ENCODE assay signal across 23 cellular contexts in genomic region chr15:87949214-87949933, GRCh38.
DNase-seq lines count a peak whose midpoint lies in the region; ATAC-seq, FAIRE-seq and TF ChIP-seq lines count a peak whose summit lies in the region.
"Had no signal": no experiment of that assay in that cellular context is flagged by ENCODE, and none has a peak within 500 bp of the region (broad histone marks: within the 10 kb centered on the region; RNA-seq: fewer than 3 reads in every experiment).

No MANE protein-coding gene starts in this region.

- FAIRE-seq in kidney (lab: Jason Lieb, UNC), result no peak
- FAIRE-seq: A549, G401.6, H54, urothelium cell line had no signal

- TF ChIP-seq POLR2A in stomach (IDR thresholded peaks at IDR 0.05), result no peak

- intact Hi-C loops in kidney (cut with DNase I) (no loop called here), stomach (cut with DNase I; ENCODE audit: low total_unique reads) (no loop called here), posterior cingulate gyrus (cut with DNase I) (no loop called here)

- no peak for TF ChIP-seq EP300 in stomach (IDR thresholded peaks at IDR 0.05)

- H3K4me1 ChIP-seq in kidney (ENCODE audit: control insufficient read depth in 1 of 2, insufficient read depth in 1 of 2, low read depth in 1 of 2, low read length in 2 of 2) (peaks cover 0 to 6% of the 10 kb centered on the region in 2 donors), stomach (no peaks in the 10 kb centered on the region)
- H3K4me1 ChIP-seq: A549 had no signal

- H3K4me3 ChIP-seq in AG10803 (ENCODE audit: low read length) (no peak overlapping the region), choroid plexus epithelial cell (ENCODE audit: low read depth, low read length) (no peak overlapping the region), kidney (ENCODE audit: low read length in 2 of 2) (no peak overlapping the region), stomach (no peak overlapping the region)
- H3K4me3 ChIP-seq: A549 had no signal

- H3K9me3 ChIP-seq in kidney (ENCODE audit: control insufficient read depth in 1 of 2, low read length in 2 of 2) (no peaks in the 10 kb centered on the region), stomach (no peaks in the 10 kb centered on the region)
- H3K9me3 ChIP-seq: A549 had no signal

- peak; percentile 75 for DNase-seq in AG10803 (ENCODE audit: low read depth)
- peak; percentile 18 for DNase-seq in choroid plexus epithelial cell (ENCODE audit: low read depth)
- DNase-seq in kidney, result peak; percentile 82
- no peak for DNase-seq in stomach
- no peak for DNase-seq in NCI-H1105 (lab: John Stamatoyannopoulos, UW)
- no peak for DNase-seq in posterior cingulate gyrus
- DNase-seq in activated gamma-delta T cell treated with Interleukin-2 at 50 U/mL for 16 hours, result no peak
- DNase-seq: activated CD4-positive, alpha-beta T cell treated with anti-CD3 and anti-CD28 coated beads for 36 hours; C1 segment of cervical spinal cord; endodermal cell; hippocampal formation; islet precursor cell; Kasumi-1; natural killer cell; NCI-H2107; NCI-H524; retina; stimulated activated CD4-positive, alpha-beta T cell treated with anti-CD3 and anti-CD28 coated beads, Interleukin-15, amount 100 ng/mL, for 24 hours had no signal

- 57 to 73% (median 66%) methylated on average over 9 to 11 of the region's 11 CpGs for whole genome bisulfite sequencing in stomach, 5 donors

- H3K27ac ChIP-seq in kidney (ENCODE audit: low read depth in 2 of 2, low read length in 2 of 2), result peak overlapping the region in 1 of 2 donors; percentile 37
- peak overlapping the region in 4 of 5 donors; percentile 0 to 63 (median 32) for H3K27ac ChIP-seq in stomach
- H3K27ac ChIP-seq: A549 had no signal

- H3K27me3 ChIP-seq in stomach, result no peaks in the 10 kb centered on the region

- H3K36me3 ChIP-seq in kidney (ENCODE audit: control insufficient read depth in 1 of 2, insufficient read depth in 2 of 2, low read length in 2 of 2), result no peaks in the 10 kb centered on the region
- H3K36me3 ChIP-seq in stomach, result no peaks in the 10 kb centered on the region

- H3K9ac ChIP-seq in kidney (ENCODE audit: low read length in 2 of 2), result no peak overlapping the region

- TF ChIP-seq CTCF in AG10803 (conservative IDR thresholded peaks at IDR 0.05; ENCODE audit: low read length) (no peak), choroid plexus epithelial cell (conservative IDR thresholded peaks at IDR 0.05; ENCODE audit: low read depth, low read length) (no peak), kidney (IDR thresholded peaks at IDR 0.05; ENCODE audit: borderline replicate concordance, extremely low read depth, insufficient read depth) (no peak), stomach (IDR thresholded peaks at IDR 0.05) (no peak)

- no peak for ATAC-seq in GM19452 (IDR thresholded peaks at IDR 0.05; ENCODE audit: unreplicated experiment)
- ATAC-seq: A549; activated CD4-positive, alpha-beta T cell treated with anti-CD3 and anti-CD28 coated beads for 36 hours; natural killer cell had no signal

Comparison
In these comparisons a context has a peak if more than half of its experiments do, and no peak if none do; other contexts are left out.
1. DNase-seq: peak in AG10803 (single experiment), choroid plexus epithelial cell (single experiment) and kidney (single experiment); none in stomach (single experiment), NCI-H1105 (single experiment), posterior cingulate gyrus (0 of 10) and activated gamma-delta T cell treated with Interleukin-2 at 50 U/mL for 16 hours (single experiment).